Comparison of ENCODE assay signal across 2 cellular contexts in the genomic region with DNA sequence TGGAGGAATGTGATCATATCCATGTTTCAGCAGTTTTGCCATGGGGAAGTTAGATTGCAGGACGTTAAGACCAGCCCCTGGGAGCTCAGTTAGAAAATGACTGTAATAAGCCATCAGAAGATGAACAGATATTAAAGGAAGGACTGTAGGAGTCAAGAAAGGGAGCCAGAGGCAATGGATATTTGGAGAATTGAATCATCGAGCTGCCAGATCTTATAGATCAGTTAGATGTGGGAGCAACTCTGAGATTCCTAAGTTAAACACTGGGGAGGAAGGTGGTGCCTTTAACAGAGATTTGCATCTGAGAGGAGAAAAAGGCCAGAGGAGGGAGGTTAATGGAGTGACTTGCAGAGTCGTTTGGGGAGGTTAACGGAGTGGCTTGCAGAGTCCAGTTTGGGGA.
TF ChIP-seq lines count a peak whose summit lies in the region.

No MANE protein-coding gene starts in this region.

TF ChIP-seq in GM23338, 12 proteins besides CTCF, POLR2A, EP300 and RAD21 (continues in another document):
- no peak for TF ChIP-seq EZH2phosphoT487 (IDR thresholded peaks at IDR 0.05; ENCODE audit: unreplicated experiment)
- no peak for TF ChIP-seq JUNB (IDR thresholded peaks at IDR 0.05; ENCODE audit: unreplicated experiment)
- TF ChIP-seq, protein P1, sequence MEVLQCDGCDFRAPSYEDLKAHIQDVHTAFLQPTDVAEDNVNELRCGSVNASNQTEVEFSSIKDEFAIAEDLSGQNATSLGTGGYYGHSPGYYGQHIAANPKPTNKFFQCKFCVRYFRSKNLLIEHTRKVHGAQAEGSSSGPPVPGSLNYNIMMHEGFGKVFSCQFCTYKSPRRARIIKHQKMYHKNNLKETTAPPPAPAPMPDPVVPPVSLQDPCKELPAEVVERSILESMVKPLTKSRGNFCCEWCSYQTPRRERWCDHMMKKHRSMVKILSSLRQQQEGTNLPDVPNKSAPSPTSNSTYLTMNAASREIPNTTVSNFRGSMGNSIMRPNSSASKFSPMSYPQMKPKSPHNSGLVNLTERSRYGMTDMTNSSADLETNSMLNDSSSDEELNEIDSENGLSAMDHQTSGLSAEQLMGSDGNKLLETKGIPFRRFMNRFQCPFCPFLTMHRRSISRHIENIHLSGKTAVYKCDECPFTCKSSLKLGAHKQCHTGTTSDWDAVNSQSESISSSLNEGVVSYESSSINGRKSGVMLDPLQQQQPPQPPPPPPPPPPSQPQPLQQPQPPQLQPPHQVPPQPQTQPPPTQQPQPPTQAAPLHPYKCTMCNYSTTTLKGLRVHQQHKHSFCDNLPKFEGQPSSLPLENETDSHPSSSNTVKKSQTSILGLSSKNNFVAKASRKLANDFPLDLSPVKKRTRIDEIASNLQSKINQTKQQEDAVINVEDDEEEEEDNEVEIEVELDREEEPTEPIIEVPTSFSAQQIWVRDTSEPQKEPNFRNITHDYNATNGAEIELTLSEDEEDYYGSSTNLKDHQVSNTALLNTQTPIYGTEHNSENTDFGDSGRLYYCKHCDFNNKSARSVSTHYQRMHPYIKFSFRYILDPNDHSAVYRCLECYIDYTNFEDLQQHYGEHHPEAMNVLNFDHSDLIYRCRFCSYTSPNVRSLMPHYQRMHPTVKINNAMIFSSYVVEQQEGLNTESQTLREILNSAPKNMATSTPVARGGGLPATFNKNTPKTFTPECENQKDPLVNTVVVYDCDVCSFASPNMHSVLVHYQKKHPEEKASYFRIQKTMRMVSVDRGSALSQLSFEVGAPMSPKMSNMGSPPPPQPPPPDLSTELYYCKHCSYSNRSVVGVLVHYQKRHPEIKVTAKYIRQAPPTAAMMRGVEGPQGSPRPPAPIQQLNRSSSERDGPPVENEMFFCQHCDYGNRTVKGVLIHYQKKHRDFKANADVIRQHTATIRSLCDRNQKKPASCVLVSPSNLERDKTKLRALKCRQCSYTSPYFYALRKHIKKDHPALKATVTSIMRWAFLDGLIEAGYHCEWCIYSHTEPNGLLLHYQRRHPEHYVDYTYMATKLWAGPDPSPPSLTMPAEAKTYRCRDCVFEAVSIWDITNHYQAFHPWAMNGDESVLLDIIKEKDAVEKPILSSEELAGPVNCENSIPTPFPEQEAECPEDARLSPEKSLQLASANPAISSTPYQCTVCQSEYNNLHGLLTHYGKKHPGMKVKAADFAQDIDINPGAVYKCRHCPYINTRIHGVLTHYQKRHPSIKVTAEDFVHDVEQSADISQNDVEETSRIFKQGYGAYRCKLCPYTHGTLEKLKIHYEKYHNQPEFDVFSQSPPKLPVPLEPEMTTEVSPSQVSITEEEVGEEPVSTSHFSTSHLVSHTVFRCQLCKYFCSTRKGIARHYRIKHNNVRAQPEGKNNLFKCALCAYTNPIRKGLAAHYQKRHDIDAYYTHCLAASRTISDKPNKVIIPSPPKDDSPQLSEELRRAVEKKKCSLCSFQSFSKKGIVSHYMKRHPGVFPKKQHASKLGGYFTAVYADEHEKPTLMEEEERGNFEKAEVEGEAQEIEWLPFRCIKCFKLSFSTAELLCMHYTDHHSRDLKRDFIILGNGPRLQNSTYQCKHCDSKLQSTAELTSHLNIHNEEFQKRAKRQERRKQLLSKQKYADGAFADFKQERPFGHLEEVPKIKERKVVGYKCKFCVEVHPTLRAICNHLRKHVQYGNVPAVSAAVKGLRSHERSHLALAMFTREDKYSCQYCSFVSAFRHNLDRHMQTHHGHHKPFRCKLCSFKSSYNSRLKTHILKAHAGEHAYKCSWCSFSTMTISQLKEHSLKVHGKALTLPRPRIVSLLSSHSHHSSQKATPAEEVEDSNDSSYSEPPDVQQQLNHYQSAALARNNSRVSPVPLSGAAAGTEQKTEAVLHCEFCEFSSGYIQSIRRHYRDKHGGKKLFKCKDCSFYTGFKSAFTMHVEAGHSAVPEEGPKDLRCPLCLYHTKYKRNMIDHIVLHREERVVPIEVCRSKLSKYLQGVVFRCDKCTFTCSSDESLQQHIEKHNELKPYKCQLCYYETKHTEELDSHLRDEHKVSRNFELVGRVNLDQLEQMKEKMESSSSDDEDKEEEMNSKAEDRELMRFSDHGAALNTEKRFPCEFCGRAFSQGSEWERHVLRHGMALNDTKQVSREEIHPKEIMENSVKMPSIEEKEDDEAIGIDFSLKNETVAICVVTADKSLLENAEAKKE (CRISPR knock-in tag; IDR thresholded peaks at IDR 0.05), result no peak
- no peak for TF ChIP-seq EZH2 (IDR thresholded peaks at IDR 0.05; ENCODE audit: low read depth, unreplicated experiment)
- TF ChIP-seq STAT1 (IDR thresholded peaks at IDR 0.05; ENCODE audit: unreplicated experiment), result no peak
- TF ChIP-seq POLR2AphosphoS5 (IDR thresholded peaks at IDR 0.05; ENCODE audit: low read depth), result no peak
- no peak for TF ChIP-seq ZNF114 (CRISPR knock-in tag; IDR thresholded peaks at IDR 0.05)
- TF ChIP-seq NANOG (IDR thresholded peaks at IDR 0.05; ENCODE audit: borderline replicate concordance), result no peak
- TF ChIP-seq ZNF331 (CRISPR knock-in tag; IDR thresholded peaks at IDR 0.05; ENCODE audit: low read depth), result no peak
- TF ChIP-seq, protein P2, sequence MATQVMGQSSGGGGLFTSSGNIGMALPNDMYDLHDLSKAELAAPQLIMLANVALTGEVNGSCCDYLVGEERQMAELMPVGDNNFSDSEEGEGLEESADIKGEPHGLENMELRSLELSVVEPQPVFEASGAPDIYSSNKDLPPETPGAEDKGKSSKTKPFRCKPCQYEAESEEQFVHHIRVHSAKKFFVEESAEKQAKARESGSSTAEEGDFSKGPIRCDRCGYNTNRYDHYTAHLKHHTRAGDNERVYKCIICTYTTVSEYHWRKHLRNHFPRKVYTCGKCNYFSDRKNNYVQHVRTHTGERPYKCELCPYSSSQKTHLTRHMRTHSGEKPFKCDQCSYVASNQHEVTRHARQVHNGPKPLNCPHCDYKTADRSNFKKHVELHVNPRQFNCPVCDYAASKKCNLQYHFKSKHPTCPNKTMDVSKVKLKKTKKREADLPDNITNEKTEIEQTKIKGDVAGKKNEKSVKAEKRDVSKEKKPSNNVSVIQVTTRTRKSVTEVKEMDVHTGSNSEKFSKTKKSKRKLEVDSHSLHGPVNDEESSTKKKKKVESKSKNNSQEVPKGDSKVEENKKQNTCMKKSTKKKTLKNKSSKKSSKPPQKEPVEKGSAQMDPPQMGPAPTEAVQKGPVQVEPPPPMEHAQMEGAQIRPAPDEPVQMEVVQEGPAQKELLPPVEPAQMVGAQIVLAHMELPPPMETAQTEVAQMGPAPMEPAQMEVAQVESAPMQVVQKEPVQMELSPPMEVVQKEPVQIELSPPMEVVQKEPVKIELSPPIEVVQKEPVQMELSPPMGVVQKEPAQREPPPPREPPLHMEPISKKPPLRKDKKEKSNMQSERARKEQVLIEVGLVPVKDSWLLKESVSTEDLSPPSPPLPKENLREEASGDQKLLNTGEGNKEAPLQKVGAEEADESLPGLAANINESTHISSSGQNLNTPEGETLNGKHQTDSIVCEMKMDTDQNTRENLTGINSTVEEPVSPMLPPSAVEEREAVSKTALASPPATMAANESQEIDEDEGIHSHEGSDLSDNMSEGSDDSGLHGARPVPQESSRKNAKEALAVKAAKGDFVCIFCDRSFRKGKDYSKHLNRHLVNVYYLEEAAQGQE (IDR thresholded peaks at IDR 0.05; ENCODE audit: unreplicated experiment), result no peak

TF ChIP-seq in WTC11, 78 proteins besides CTCF, POLR2A, EP300 and RAD21:
- TF ChIP-seq TEAD4 (CRISPR knock-in tag; IDR thresholded peaks at IDR 0.05) (no peak), ATF1 (CRISPR knock-in tag; IDR thresholded peaks at IDR 0.05) (no peak), ZNF121 (CRISPR knock-in tag; IDR thresholded peaks at IDR 0.05) (no peak)
- TF ChIP-seq, protein P3, sequence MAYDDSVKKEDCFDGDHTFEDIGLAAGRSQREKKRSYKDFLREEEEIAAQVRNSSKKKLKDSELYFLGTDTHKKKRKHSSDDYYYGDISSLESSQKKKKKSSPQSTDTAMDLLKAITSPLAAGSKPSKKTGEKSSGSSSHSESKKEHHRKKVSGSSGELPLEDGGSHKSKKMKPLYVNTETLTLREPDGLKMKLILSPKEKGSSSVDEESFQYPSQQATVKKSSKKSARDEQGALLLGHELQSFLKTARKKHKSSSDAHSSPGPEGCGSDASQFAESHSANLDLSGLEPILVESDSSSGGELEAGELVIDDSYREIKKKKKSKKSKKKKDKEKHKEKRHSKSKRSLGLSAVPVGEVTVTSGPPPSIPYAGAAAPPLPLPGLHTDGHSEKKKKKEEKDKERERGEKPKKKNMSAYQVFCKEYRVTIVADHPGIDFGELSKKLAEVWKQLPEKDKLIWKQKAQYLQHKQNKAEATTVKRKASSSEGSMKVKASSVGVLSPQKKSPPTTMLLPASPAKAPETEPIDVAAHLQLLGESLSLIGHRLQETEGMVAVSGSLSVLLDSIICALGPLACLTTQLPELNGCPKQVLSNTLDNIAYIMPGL (CRISPR knock-in tag; IDR thresholded peaks at IDR 0.05), result no peak
